ENCODE assay signal across 8 cellular contexts in genomic region chr17:17836250-17836817, GRCh38. TPM values are rescaled to one million over a fixed set of nuclear protein-coding genes. Genes with fewer than 3 reads are reported as not detected.
DNase-seq lines count a peak whose midpoint lies in the region; ATAC-seq and TF ChIP-seq lines count a peak whose summit lies in the region.

No MANE protein-coding gene starts in this region.

- peak overlapping the region; percentile 95 for H3K4me3 Mint-ChIP-seq in activated T-helper 2 cell treated with anti-CD3 and anti-CD28 coated beads, Interferon-gamma antibody, Interleukin-2, Interleukin-4, amounts not matched to agents 10 μg/mL and 5 μg/mL and 100 μg/mL, durations not matched to agents 14 hours and 24 hours and 36 hours (ENCODE audit: low read depth)
- H3K4me3 Mint-ChIP-seq in naive thymus-derived CD8-positive, alpha-beta T cell = peak overlapping the region; percentile 87 to 96 (median 90)
- peak overlapping the region; percentile 85 for H3K4me3 Mint-ChIP-seq in stimulated activated memory B cell treated with anti-CD40 and anti-IgM and Interleukin-4, amounts not matched to agents 10 μg/mL and 1 μg/mL and 100 μg/mL, for 72 hours

- peaks cover 36% of the 10 kb centered on the region for H3K36me3 Mint-ChIP-seq in activated T-helper 2 cell treated with anti-CD3 and anti-CD28 coated beads, Interferon-gamma antibody, Interleukin-2, Interleukin-4, amounts not matched to agents 10 μg/mL and 5 μg/mL and 100 μg/mL, durations not matched to agents 14 hours and 24 hours and 36 hours (ENCODE audit: low read depth)
- peaks cover 0 to 22% (median 4%) of the 10 kb centered on the region in 3 donors for H3K36me3 Mint-ChIP-seq in naive thymus-derived CD8-positive, alpha-beta T cell
- H3K36me3 Mint-ChIP-seq in stimulated activated memory B cell treated with anti-CD40 and anti-IgM and Interleukin-4, amounts not matched to agents 10 μg/mL and 1 μg/mL and 100 μg/mL, for 72 hours = peaks cover 13% of the 10 kb centered on the region

- H3K4me3 ChIP-seq in fibroblast of mammary gland (ENCODE audit: control insufficient read depth, low read depth, low read length) = peak overlapping the region; percentile 74

- no peaks in the 10 kb centered on the region for H3K27me3 Mint-ChIP-seq in activated T-helper 2 cell treated with anti-CD3 and anti-CD28 coated beads, Interferon-gamma antibody, Interleukin-2, Interleukin-4, amounts not matched to agents 10 μg/mL and 5 μg/mL and 100 μg/mL, durations not matched to agents 14 hours and 24 hours and 36 hours (ENCODE audit: low read depth)
- no peaks in the 10 kb centered on the region for H3K27me3 Mint-ChIP-seq in naive thymus-derived CD8-positive, alpha-beta T cell
- no peaks in the 10 kb centered on the region for H3K27me3 Mint-ChIP-seq in stimulated activated memory B cell treated with anti-CD40 and anti-IgM and Interleukin-4, amounts not matched to agents 10 μg/mL and 1 μg/mL and 100 μg/mL, for 72 hours

- no peaks in the 10 kb centered on the region for H3K9me3 Mint-ChIP-seq in activated T-helper 2 cell treated with anti-CD3 and anti-CD28 coated beads, Interferon-gamma antibody, Interleukin-2, Interleukin-4, amounts not matched to agents 10 μg/mL and 5 μg/mL and 100 μg/mL, durations not matched to agents 14 hours and 24 hours and 36 hours
- no peaks in the 10 kb centered on the region for H3K9me3 Mint-ChIP-seq in naive thymus-derived CD8-positive, alpha-beta T cell
- H3K9me3 Mint-ChIP-seq in stimulated activated memory B cell treated with anti-CD40 and anti-IgM and Interleukin-4, amounts not matched to agents 10 μg/mL and 1 μg/mL and 100 μg/mL, for 72 hours = no peaks in the 10 kb centered on the region

- intact Hi-C loops in activated T-helper 2 cell treated with anti-CD3 and anti-CD28 coated beads, Interferon-gamma antibody, Interleukin-2, Interleukin-4, amounts not matched to agents 10 μg/mL and 5 μg/mL and 100 μg/mL, durations not matched to agents 14 hours and 24 hours and 36 hours (cut with micrococcal nuclease) = loop anchor here (1.0 kb wide), 2 partner anchors 12 to 18 kb away; no protein-coding TSS in a partner anchor

- peaks cover 63% of the 10 kb centered on the region for H3K4me1 Mint-ChIP-seq in activated T-helper 2 cell treated with anti-CD3 and anti-CD28 coated beads, Interferon-gamma antibody, Interleukin-2, Interleukin-4, amounts not matched to agents 10 μg/mL and 5 μg/mL and 100 μg/mL, durations not matched to agents 14 hours and 24 hours and 36 hours (ENCODE audit: low read depth)
- peaks cover 37 to 83% (median 77%) of the 10 kb centered on the region in 4 donors for H3K4me1 Mint-ChIP-seq in naive thymus-derived CD8-positive, alpha-beta T cell
- peaks cover 72% of the 10 kb centered on the region for H3K4me1 Mint-ChIP-seq in stimulated activated memory B cell treated with anti-CD40 and anti-IgM and Interleukin-4, amounts not matched to agents 10 μg/mL and 1 μg/mL and 100 μg/mL, for 72 hours

- DNase-seq in EH (ENCODE audit: low read depth) (peak; percentile 96), GOT3 (lab: John Stamatoyannopoulos, UW) (peak; percentile 77), LHCN-M2 (ENCODE audit: low read depth) (peak; percentile 93), RKO (ENCODE audit: low spot score) (peak; percentile 95), fibroblast of mammary gland (ENCODE audit: low read depth) (peak; percentile 91)
- DNase-seq in activated T-helper 2 cell treated with anti-CD3 and anti-CD28 coated beads, Interferon-gamma antibody, Interleukin-2, Interleukin-4, amounts not matched to agents 10 μg/mL and 5 μg/mL and 100 μg/mL, durations not matched to agents 14 hours and 24 hours and 36 hours (ENCODE audit: low spot score) = peak; percentile 95
- peak; percentile 94 to 99 (median 98) for DNase-seq in naive thymus-derived CD8-positive, alpha-beta T cell

- H3K27ac Mint-ChIP-seq in activated T-helper 2 cell treated with anti-CD3 and anti-CD28 coated beads, Interferon-gamma antibody, Interleukin-2, Interleukin-4, amounts not matched to agents 10 μg/mL and 5 μg/mL and 100 μg/mL, durations not matched to agents 14 hours and 24 hours and 36 hours = peak overlapping the region; percentile 92
- H3K27ac Mint-ChIP-seq in naive thymus-derived CD8-positive, alpha-beta T cell = peak overlapping the region; percentile 85 to 99 (median 98)
- H3K27ac Mint-ChIP-seq in stimulated activated memory B cell treated with anti-CD40 and anti-IgM and Interleukin-4, amounts not matched to agents 10 μg/mL and 1 μg/mL and 100 μg/mL, for 72 hours = peak overlapping the region; percentile 99

- ATAC-seq in naive thymus-derived CD8-positive, alpha-beta T cell = peak; percentile 73 to 76
- ATAC-seq in stimulated activated memory B cell treated with anti-CD40 and anti-IgM and Interleukin-4, amounts not matched to agents 10 μg/mL and 1 μg/mL and 100 μg/mL, for 72 hours = peak; percentile 83

- POLR2A ChIA-PET in naive thymus-derived CD8-positive, alpha-beta T cell (lab: Charles Lee) = interaction anchor here (0.5 to 8.9 kb wide), 17 partner anchors 9 to 197 kb away, joined by 3 to 166 read pairs (median 4); partner anchors contain the start of genes DRC3 and TOM1L2

- TF ChIP-seq CTCF in fibroblast of mammary gland (conservative IDR thresholded peaks at IDR 0.05; ENCODE audit: control insufficient read depth, insufficient read depth, low read depth, low read length) = no peak

RNA-seq across cellular contexts. Expression of gene SREBF1, which starts 0.5 kb away (rescaled TPM):
- 34.4 and 53.0 TPM in 2 replicates for total RNA-seq in LHCN-M2 (2014; rRNA removed)
- 11.9 TPM for polyA plus RNA-seq in LHCN-M2 (2012)
- total RNA-seq in activated T-helper 2 cell treated with anti-CD3 and anti-CD28 coated beads, Interferon-gamma antibody, Interleukin-2, Interleukin-4, amounts not matched to agents 10 μg/mL and 5 μg/mL and 100 μg/mL, durations not matched to agents 14 hours and 24 hours and 36 hours = 166 and 175 TPM in 2 replicates
- total RNA-seq in naive thymus-derived CD8-positive, alpha-beta T cell = 10 to 100 TPM; 40.6 to 43.8 TPM
- polyA plus RNA-seq in naive thymus-derived CD8-positive, alpha-beta T cell = 10 to 100 TPM; 16.3 to 57.0 (median 44.8) TPM

Comparison
In these comparisons a context has a peak if more than half of its experiments do, and no peak if none do; other contexts are left out.
1. Peak in every context shown above with its lines: DNase-seq, ATAC-seq and H3K4me3 ChIP-seq.